In the genomic region with DNA sequence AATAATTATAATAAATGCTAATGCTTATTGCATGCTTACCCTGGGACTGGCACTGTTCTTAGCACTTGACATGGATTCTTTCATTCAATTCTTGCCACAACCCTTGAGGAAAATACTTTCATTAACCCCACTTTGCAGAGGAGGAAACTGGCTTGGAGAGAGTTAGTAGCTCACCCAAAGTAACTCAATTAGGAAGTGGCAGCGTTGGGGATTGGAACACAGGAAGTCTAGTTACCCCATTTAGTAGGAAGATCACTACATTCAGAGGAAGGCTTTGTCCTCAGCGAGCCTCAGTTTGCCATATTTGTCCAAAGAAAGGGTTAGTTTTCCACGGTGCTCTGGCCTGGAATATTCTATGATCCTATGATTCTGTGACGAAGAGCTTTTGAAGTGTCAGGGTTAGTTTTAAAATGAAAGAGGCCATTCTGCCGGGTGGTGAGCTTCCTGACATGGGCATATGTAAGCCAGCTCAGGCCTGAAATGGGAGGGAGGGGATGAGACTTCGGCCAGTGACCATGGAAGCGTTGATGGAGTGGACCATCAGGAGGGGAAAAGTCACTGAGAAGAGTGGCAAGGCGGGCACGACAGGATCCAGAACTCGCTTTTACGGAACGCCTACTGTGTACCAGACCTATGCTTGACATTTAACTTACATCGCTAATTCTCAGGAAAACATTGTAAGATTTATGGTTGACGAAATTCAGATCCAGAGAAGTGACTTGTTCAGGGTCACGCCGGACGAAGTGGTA, we compare ENCODE assay signal across 8 cellular contexts. TPM values are rescaled to one million over a fixed set of nuclear protein-coding genes. Genes with fewer than 3 reads are reported as not detected.
A peak's percentile ranks its signal among the peaks of the same experiment; 100 is the strongest.
DNase-seq lines count a peak whose midpoint lies in the region; ATAC-seq and TF ChIP-seq lines count a peak whose summit lies in the region.

No MANE protein-coding gene starts in this region.

- DNase-seq in HFFc6 = no peak
- DNase-seq in astrocyte of the cerebellum (ENCODE audit: low read depth) = no peak
- no peak for DNase-seq in AG08396 (ENCODE audit: low spot score)
- no peak for DNase-seq in GM13976 (ENCODE audit: low spot score)
- DNase-seq in EL = no peak

- H2AFZ ChIP-seq in ACC112 (ENCODE audit: low read length, unreplicated experiment) = peak overlapping the region; percentile 91

- H3K4me1 Mint-ChIP-seq in HFFc6 (ENCODE audit: low read depth) = peaks cover 46% of the 10 kb centered on the region

- H3K9me3 Mint-ChIP-seq in HFFc6 = no peaks in the 10 kb centered on the region

- H3K27ac ChIP-seq in ACC112 (ENCODE audit: low read depth, low read length) = no peak overlapping the region
- peak overlapping the region in 1 of 2 donors; percentile 65 for H3K27ac ChIP-seq in mucosa of rectum (ENCODE audit: low read depth in 2 of 2, low read length in 2 of 2)

- peak overlapping the region; percentile 52 to 94 for H3K9ac ChIP-seq in mucosa of rectum (ENCODE audit: low read depth in 1 of 2, low read length in 2 of 2)

- no peaks in the 10 kb centered on the region for H3K36me3 Mint-ChIP-seq in HFFc6 (ENCODE audit: low read depth)

- ATAC-seq in HG03571 (IDR thresholded peaks at IDR 0.05; ENCODE audit: unreplicated experiment) = no peak

- no peaks in the 10 kb centered on the region for H3K79me2 ChIP-seq in ACC112 (ENCODE audit: control insufficient read depth, insufficient read depth, low read length, unreplicated experiment)

- H3K4me3 ChIP-seq in ACC112 (ENCODE audit: low read depth, low read length) (peak overlapping the region; percentile 89; the same call in 1 of the 2 replicates), astrocyte of the cerebellum (ENCODE audit: low read depth, low read length) (peak overlapping the region; percentile 86), mucosa of rectum (ENCODE audit: low read length in 2 of 2) (peak overlapping the region; percentile 93 to 96)

- in situ Hi-C loops in astrocyte of the cerebellum (cut with HindIII; ENCODE audit: low sequenced_read_pairs) = no loop called here
- in situ Hi-C loops in GM13976 (cut with MboI; ENCODE audit: low sequenced_read_pairs, unreplicated experiment) = no loop called here

- peak overlapping the region; percentile 80 for H3K4me3 Mint-ChIP-seq in HFFc6

- peaks cover 20% of the 10 kb centered on the region for H3K4me1 ChIP-seq in ACC112 (ENCODE audit: control insufficient read depth, insufficient read depth, low read length, unreplicated experiment)
- peaks cover 20 to 29% of the 10 kb centered on the region in 2 donors for H3K4me1 ChIP-seq in mucosa of rectum (ENCODE audit: control insufficient read depth in 2 of 2, insufficient read depth in 2 of 2, low read length in 2 of 2)

- TF ChIP-seq CTCF in HFFc6 (IDR thresholded peaks at IDR 0.05) (no peak), astrocyte of the cerebellum (IDR thresholded peaks at IDR 0.05; ENCODE audit: low read depth, low read length, missing control alignments) (no peak), GM13976 (IDR thresholded peaks at IDR 0.05; ENCODE audit: borderline replicate concordance, control extremely low read depth, extremely low read depth, insufficient read depth, missing control alignments) (no peak)

- no peaks in the 10 kb centered on the region for H3K27me3 ChIP-seq in ACC112 (ENCODE audit: insufficient read depth, low read length)
- no peaks in the 10 kb centered on the region for H3K27me3 ChIP-seq in mucosa of rectum (ENCODE audit: control insufficient read depth in 2 of 2, insufficient read depth in 2 of 2, low read length in 2 of 2)

- no peak overlapping the region; the same call in 1 of the 2 replicates for H3K27ac Mint-ChIP-seq in HFFc6

- no peaks in the 10 kb centered on the region for H3K36me3 ChIP-seq in ACC112 (ENCODE audit: insufficient read depth, low read length)
- H3K36me3 ChIP-seq in mucosa of rectum (ENCODE audit: control insufficient read depth in 2 of 2, insufficient read depth in 2 of 2, low read length in 2 of 2) = no peaks in the 10 kb centered on the region

- H3K27me3 Mint-ChIP-seq in HFFc6 (ENCODE audit: insufficient read depth) = peaks cover 10% of the 10 kb centered on the region

- no peaks in the 10 kb centered on the region for H3K9me3 ChIP-seq in mucosa of rectum (ENCODE audit: control insufficient read depth in 2 of 2, low read length in 2 of 2)

RNA-seq across cellular contexts. Expression of a gene that starts 28.2 kb away (rescaled TPM):
- total RNA-seq in HFFc6 (2021; fragmentation: NEBNext Ultra II Directional; extraction: Animal tissue kit (Norgen Biotek cat#: 25700)) = 1 to 10 TPM; 2.4 to 8.8 (median 3.4) TPM
